17 cellular contexts compared by ENCODE assay signal in genomic region chr4:162535121-162535520, GRCh38.
"Had no signal": no experiment of that assay in that cellular context is flagged by ENCODE, and none has a peak within 500 bp of the region (broad histone marks: within the 10 kb centered on the region; RNA-seq: fewer than 3 reads in every experiment).

No MANE protein-coding gene starts in this region.

- H3K27me3 ChIP-seq: body of pancreas, upper lobe of left lung had no signal

- DNase-seq: activated CD4-positive, alpha-beta memory T cell treated with anti-CD3 and anti-CD28 coated beads for 36 hours; activated effector memory CD4-positive, alpha-beta T cell treated with anti-CD3 and anti-CD28 coated beads, Interleukin-2, amount 50 U/mL, for 16 hours; activated T-cell treated with anti-CD3 and anti-CD28 coated beads, Interleukin-2, amount 50 U/mL, for 4 hours; amniotic stem cell; body of pancreas; immature natural killer cell; left cardiac atrium; natural killer cell; occipital lobe; stimulated activated CD4-positive, alpha-beta T cell treated with anti-CD3 and anti-CD28 coated beads, Interleukin-12 subunit alpha, Interleukin-12 subunit beta, amount 100 ng/mL, for 4 hours; stimulated activated naive CD4-positive, alpha-beta T cell; upper lobe of left lung had no signal

- H3K27me3 Mint-ChIP-seq: activated CD4-positive, alpha-beta memory T cell treated with anti-CD3 and anti-CD28 coated beads for 36 hours; dendritic cell treated with granulocyte-macrophage colony-stimulating factor and Interleukin-4, amounts not matched to agents 40 ng/mL and 50 ng/mL, for 4 days had no signal

- H3K4me1 ChIP-seq: body of pancreas, upper lobe of left lung had no signal

- H3K4me1 Mint-ChIP-seq: immature natural killer cell, natural killer cell had no signal

- H3K4me3 Mint-ChIP-seq: activated CD4-positive, alpha-beta memory T cell treated with anti-CD3 and anti-CD28 coated beads for 36 hours; activated T-cell treated with anti-CD3 and anti-CD28 coated beads, Interleukin-2, amount 50 U/mL, for 4 hours; dendritic cell treated with granulocyte-macrophage colony-stimulating factor and Interleukin-4, amounts not matched to agents 40 ng/mL and 50 ng/mL, for 4 days; immature natural killer cell; natural killer cell had no signal

- H3K27ac Mint-ChIP-seq: activated CD4-positive, alpha-beta memory T cell treated with anti-CD3 and anti-CD28 coated beads for 36 hours; activated naive CD4-positive, alpha-beta T cell treated with anti-CD3 and anti-CD28 coated beads, Interleukin-2, amount 50 U/mL, for 72 hours; dendritic cell treated with granulocyte-macrophage colony-stimulating factor and Interleukin-4, amounts not matched to agents 40 ng/mL and 50 ng/mL, for 4 days; immature natural killer cell; natural killer cell had no signal

- H3K36me3 Mint-ChIP-seq: activated CD4-positive, alpha-beta memory T cell treated with anti-CD3 and anti-CD28 coated beads for 36 hours; immature natural killer cell had no signal

- H3K9me3 ChIP-seq: body of pancreas, upper lobe of left lung had no signal

- H3K36me3 ChIP-seq: upper lobe of left lung had no signal

- ATAC-seq: activated naive CD4-positive, alpha-beta T cell treated with anti-CD3 and anti-CD28 coated beads, Interleukin-2, amount 50 U/mL, for 72 hours; activated T-cell treated with anti-CD3 and anti-CD28 coated beads, Interleukin-2, amount 50 U/mL, for 4 hours; body of pancreas; left cardiac atrium; natural killer cell; sciatic nerve had no signal

- H3K9me3 Mint-ChIP-seq: activated CD4-positive, alpha-beta memory T cell treated with anti-CD3 and anti-CD28 coated beads for 36 hours had no signal

- H3K4me3 ChIP-seq: body of pancreas, lung, upper lobe of left lung had no signal

- H3K27ac ChIP-seq: body of pancreas, upper lobe of left lung, VCaP had no signal
